ENCODE assay signal across 18 cellular contexts in genomic region chr21:30979054-30979453, GRCh38. TPM values are rescaled to one million over a fixed set of nuclear protein-coding genes. Genes with fewer than 3 reads are reported as not detected.
DNase-seq lines count a peak whose midpoint lies in the region; ATAC-seq and TF ChIP-seq lines count a peak whose summit lies in the region.
"Had no signal": no experiment of that assay in that cellular context is flagged by ENCODE, and none has a peak within 500 bp of the region (broad histone marks: within the 10 kb centered on the region; RNA-seq: fewer than 3 reads in every experiment).

No MANE protein-coding gene starts in this region.

- no peaks in the 10 kb centered on the region for H3K79me1 ChIP-seq in neuronal stem cell (ENCODE audit: low read depth, low read length)

- H2BK5ac ChIP-seq in neuronal stem cell (ENCODE audit: low read length) = no peak overlapping the region

- H3K14ac ChIP-seq in neuronal stem cell (ENCODE audit: low read length) = no peak overlapping the region

- peak overlapping the region; percentile 88 for H3K27ac Mint-ChIP-seq in activated CD4-positive, alpha-beta T cell treated with anti-CD3 and anti-CD28 coated beads, Interleukin-2, amount 10 ng/mL, durations not matched to agents 7 days and 5 days
- peak overlapping the region; percentile 88 for H3K27ac Mint-ChIP-seq in central memory CD8-positive, alpha-beta T cell (ENCODE audit: low read depth)

- H3K4me2 ChIP-seq in KMS-11 (peak overlapping the region; percentile 45), neuronal stem cell (ENCODE audit: insufficient read depth, low read length, poor library complexity, severe bottlenecking) (no peak overlapping the region)

- intact Hi-C loops in colonic mucosa (cut with DNase I) = loop anchor here (10.0 kb wide), 1 partner anchor 56 kb away; the partner anchor contains the start of gene KRTAP19-8

- no peak overlapping the region for H3K27ac ChIP-seq in KMS-11
- H3K27ac ChIP-seq in colonic mucosa = no peak overlapping the region
- no peak overlapping the region for H3K27ac ChIP-seq in neuronal stem cell (replicated peaks; ENCODE audit: low read length)
- H3K27ac ChIP-seq in caudate nucleus (ENCODE audit: low read depth, low read length) = no peak overlapping the region
- H3K27ac ChIP-seq: prostate gland, spleen had no signal

- H3K27me3 Mint-ChIP-seq in activated CD4-positive, alpha-beta T cell treated with anti-CD3 and anti-CD28 coated beads, Interleukin-2, amount 10 ng/mL, durations not matched to agents 7 days and 5 days = peaks cover 4% of the 10 kb centered on the region
- H3K27me3 Mint-ChIP-seq in central memory CD8-positive, alpha-beta T cell = peaks cover 5% of the 10 kb centered on the region

- H3K27me3 ChIP-seq in GM06990 (replicated peaks; ENCODE audit: control insufficient read depth, insufficient read depth, low read length) (no peaks in the 10 kb centered on the region), KMS-11 (ENCODE audit: insufficient read depth, low read depth) (no peaks in the 10 kb centered on the region), colonic mucosa (no peaks in the 10 kb centered on the region), neuronal stem cell (ENCODE audit: control insufficient read depth in 3 of 3, insufficient read depth in 3 of 3, low read depth in 1 of 3, low read length in 3 of 3) (no peaks in the 10 kb centered on the region)
- H3K27me3 ChIP-seq: spleen had no signal

- no peak overlapping the region for H3K23ac ChIP-seq in neuronal stem cell (ENCODE audit: low read depth, low read length, poor library complexity)

- H3K36me3 ChIP-seq in GM06990 (ENCODE audit: control insufficient read depth, insufficient read depth, low read length) (no peaks in the 10 kb centered on the region), KMS-11 (ENCODE audit: insufficient read depth) (no peaks in the 10 kb centered on the region), colonic mucosa (no peaks in the 10 kb centered on the region), neuronal stem cell (replicated peaks in 1 of 2; ENCODE audit: control insufficient read depth in 2 of 2, insufficient read depth in 2 of 2, low read length in 2 of 2) (no peaks in the 10 kb centered on the region)
- H3K36me3 ChIP-seq: prostate gland, spleen had no signal

- H3K9me3 Mint-ChIP-seq in activated CD4-positive, alpha-beta T cell treated with anti-CD3 and anti-CD28 coated beads, Interleukin-2, amount 10 ng/mL, durations not matched to agents 7 days and 5 days = peaks cover 6% of the 10 kb centered on the region
- peaks cover 5% of the 10 kb centered on the region for H3K9me3 Mint-ChIP-seq in central memory CD8-positive, alpha-beta T cell

- H3K9me3 ChIP-seq in colonic mucosa = no peaks in the 10 kb centered on the region
- no peaks in the 10 kb centered on the region for H3K9me3 ChIP-seq in neuronal stem cell (replicated peaks in 1 of 2; ENCODE audit: control insufficient read depth in 2 of 2, insufficient read depth in 1 of 2, low read depth in 1 of 2, low read length in 2 of 2)
- H3K9me3 ChIP-seq: prostate gland, spleen had no signal

- peaks cover 3% of the 10 kb centered on the region for H3K36me3 Mint-ChIP-seq in activated CD4-positive, alpha-beta T cell treated with anti-CD3 and anti-CD28 coated beads, Interleukin-2, amount 10 ng/mL, durations not matched to agents 7 days and 5 days (ENCODE audit: low read depth)
- no peaks in the 10 kb centered on the region for H3K36me3 Mint-ChIP-seq in central memory CD8-positive, alpha-beta T cell (ENCODE audit: insufficient read depth)

- TF ChIP-seq CTCF in GM06990 (IDR thresholded peaks at IDR 0.05; ENCODE audit: insufficient read depth, low read length, poor library complexity, severe bottlenecking) = no peak
- TF ChIP-seq CTCF in KMS-11 (conservative IDR thresholded peaks at IDR 0.05; ENCODE audit: low read depth, low read length) = no peak
- no peak for TF ChIP-seq CTCF in colonic mucosa (IDR thresholded peaks at IDR 0.05)

- H3K4ac ChIP-seq in neuronal stem cell (ENCODE audit: low read length) = no peak overlapping the region

- CTCF ChIA-PET in activated CD4-positive, alpha-beta T cell treated with anti-CD3 and anti-CD28 coated beads, Interleukin-2, amount 10 ng/mL, durations not matched to agents 7 days and 5 days (lab: Charles Lee) = no interaction called here

- H4K91ac ChIP-seq in neuronal stem cell (ENCODE audit: low read depth, low read length, poor library complexity) = no peak overlapping the region

- H3K4me3 ChIP-seq in GM06990 (replicated peaks; ENCODE audit: low read depth, low read length) (no peak overlapping the region), KMS-11 (IDR thresholded peaks at IDR 0.05; ENCODE audit: insufficient read depth, low read depth, low read length) (no peak overlapping the region), colonic mucosa (no peak overlapping the region), neuronal stem cell (ENCODE audit: low read length in 2 of 2) (no peak overlapping the region)
- H3K4me3 ChIP-seq: prostate gland, spleen had no signal

- H4K20me1 ChIP-seq in KMS-11 (ENCODE audit: insufficient read depth) = no peaks in the 10 kb centered on the region

- no peak for DNase-seq in activated CD4-positive, alpha-beta T cell treated with anti-CD3 and anti-CD28 coated beads, Interleukin-2, amount 10 ng/mL, durations not matched to agents 7 days and 5 days
- no peak for DNase-seq in activated CD4-positive, alpha-beta T cell treated with anti-CD3 and anti-CD28 coated beads for 4 hours
- DNase-seq in GM06990 (ENCODE audit: extremely low read depth, insufficient read length) (peak; percentile 7), colonic mucosa (no peak), neuronal stem cell (ENCODE audit: low spot score) (no peak), caudate nucleus (lab: John Stamatoyannopoulos, UW) (no peak)
- no peak for DNase-seq in central memory CD8-positive, alpha-beta T cell (ENCODE audit: low spot score in 2 of 2)
- DNase-seq: aorta; NCI-H1930; NCI-H510A treated with DMSO at 0.1 percent for 48 hours; spleen; stimulated activated naive CD4-positive, alpha-beta T cell treated with Interleukin-2 at 50 U/mL for 16 hours had no signal

- H2BK12ac ChIP-seq in neuronal stem cell (ENCODE audit: low read length) = no peak overlapping the region

- H2BK15ac ChIP-seq in neuronal stem cell (ENCODE audit: low read length) = no peak overlapping the region

- H3K9ac ChIP-seq in KMS-11 = peak overlapping the region; percentile 7; the same call in 1 of the 2 replicates
- no peak overlapping the region for H3K9ac ChIP-seq in colonic mucosa (ENCODE audit: low read depth in 2 of 2, low read length in 2 of 2)
- no peak overlapping the region for H3K9ac ChIP-seq in neuronal stem cell (ENCODE audit: low read depth, low read length, poor library complexity)

- H3K4me1 ChIP-seq in KMS-11 (ENCODE audit: low read depth, poor library complexity, severe bottlenecking) = peaks cover 8% of the 10 kb centered on the region
- no peaks in the 10 kb centered on the region for H3K4me1 ChIP-seq in colonic mucosa
- H3K4me1 ChIP-seq in neuronal stem cell (ENCODE audit: control insufficient read depth in 2 of 2, insufficient read depth in 1 of 2, low read depth in 1 of 2, low read length in 2 of 2) = peaks cover 0 to 2% of the 10 kb centered on the region in 2 donors
- H3K4me1 ChIP-seq: prostate gland had no signal

- no CpG with 5 or more reads among the region's 1 CpG for WGBS in neuronal stem cell (ENCODE audit: extremely low coverage in 2 of 2, insufficient read length in 2 of 2, insufficient replicate concordance in 1 of 2), 2 donors

- peak overlapping the region; percentile 52 for H3K4me3 Mint-ChIP-seq in activated CD4-positive, alpha-beta T cell treated with anti-CD3 and anti-CD28 coated beads, Interleukin-2, amount 10 ng/mL, durations not matched to agents 7 days and 5 days
- H3K4me3 Mint-ChIP-seq in central memory CD8-positive, alpha-beta T cell = peak overlapping the region; percentile 57

- no peak overlapping the region for H3K18ac ChIP-seq in neuronal stem cell (ENCODE audit: low read length)

- H4K8ac ChIP-seq in neuronal stem cell (ENCODE audit: low read depth, low read length) = no peak overlapping the region

- H2AK5ac ChIP-seq in neuronal stem cell (ENCODE audit: low read depth, low read length) = no peak overlapping the region

- H2BK120ac ChIP-seq in neuronal stem cell (ENCODE audit: low read depth, low read length) = no peak overlapping the region

- POLR2A ChIA-PET in activated CD4-positive, alpha-beta T cell treated with anti-CD3 and anti-CD28 coated beads, Interleukin-2, amount 10 ng/mL, durations not matched to agents 7 days and 5 days (lab: Charles Lee) = no interaction called here

- ATAC-seq in central memory CD8-positive, alpha-beta T cell (replicated peaks; ENCODE audit: extremely low read depth, poor library complexity, severe bottlenecking) = peak; percentile 28

- H3K79me2 ChIP-seq in KMS-11 (ENCODE audit: insufficient read depth, low read depth) = no peaks in the 10 kb centered on the region

- peak overlapping the region; percentile 45 for H2AFZ ChIP-seq in KMS-11 (ENCODE audit: low read depth)
- H2AFZ ChIP-seq in neuronal stem cell (ENCODE audit: low read length) = no peak overlapping the region

- H3K4me1 Mint-ChIP-seq in activated CD4-positive, alpha-beta T cell treated with anti-CD3 and anti-CD28 coated beads, Interleukin-2, amount 10 ng/mL, durations not matched to agents 7 days and 5 days = peaks cover 11% of the 10 kb centered on the region
- peaks cover 11% of the 10 kb centered on the region for H3K4me1 Mint-ChIP-seq in central memory CD8-positive, alpha-beta T cell

RNA-seq across cellular contexts. Expression of gene KRTAP19-8, which starts 59.2 kb away (rescaled TPM):
- not detected for total RNA-seq in activated CD4-positive, alpha-beta T cell treated with anti-CD3 and anti-CD28 coated beads, Interleukin-2, amount 10 ng/mL, durations not matched to agents 7 days and 5 days
- total RNA-seq in colonic mucosa = not detected
- polyA plus RNA-seq in neuronal stem cell (2013, experiment 1 of 2) = not detected
- not detected for polyA plus RNA-seq in neuronal stem cell (2013, experiment 2 of 2)
- total RNA-seq: aorta, frontal cortex, liver, myocyte, prostate gland, spleen, urinary bladder had no signal
- polyA plus RNA-seq: aorta, liver, spleen, urinary bladder had no signal
